33 cellular contexts compared by ENCODE assay signal in the genomic region with DNA sequence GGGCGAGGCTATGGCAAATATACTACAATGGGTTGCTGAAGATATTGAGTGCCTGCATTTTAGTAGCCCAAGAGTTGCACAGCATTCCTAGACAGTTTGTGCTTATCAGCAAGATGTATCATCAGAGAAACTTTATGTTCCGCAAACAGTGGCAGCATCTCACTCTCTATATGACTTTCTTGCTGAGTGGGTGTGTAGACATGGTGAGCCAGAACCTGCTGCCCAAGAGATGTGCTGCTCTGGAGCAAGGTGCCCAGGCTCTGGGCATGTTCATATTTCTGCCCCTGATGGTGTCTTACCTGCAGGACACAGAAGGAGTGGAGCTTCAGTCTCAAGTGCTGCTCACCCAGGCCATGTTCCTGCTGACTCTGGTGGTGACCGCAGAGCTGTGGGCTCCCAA. TPM values are rescaled to one million over a fixed set of nuclear protein-coding genes. Genes with fewer than 3 reads are reported as not detected.
A peak's percentile ranks its signal among the peaks of the same experiment; 100 is the strongest.
DNase-seq lines count a peak whose midpoint lies in the region; ATAC-seq, FAIRE-seq and TF ChIP-seq lines count a peak whose summit lies in the region.
"Had no signal": no experiment of that assay in that cellular context is flagged by ENCODE, and none has a peak within 500 bp of the region (broad histone marks: within the 10 kb centered on the region; RNA-seq: fewer than 3 reads in every experiment).

No MANE protein-coding gene starts in this region.

- CTCF ChIA-PET in GM12878 (lab: Yijun Ruan, JAX) = interaction anchor here (0.6 to 1.1 kb wide), 4 partner anchors 45 to 297 kb away, joined by 3 to 4 read pairs (median 3); no protein-coding TSS in a partner anchor

- no peaks in the 10 kb centered on the region for H3K79me2 ChIP-seq in GM12878 (ENCODE audit: control insufficient read depth, insufficient read depth, low read length)

- BruUV-seq in GM12878 (replicated peaks; lab: Mats Ljungman, UMichigan) = no TSS peak

- no peak overlapping the region for H3K9ac ChIP-seq in GM12878 (ENCODE audit: control insufficient read depth, insufficient read depth, low read length)
- H3K9ac ChIP-seq: KMS-11 had no signal

- H3K36me3 ChIP-seq in H7 (replicated peaks; ENCODE audit: control insufficient read depth, insufficient read depth, low read length) (no peaks in the 10 kb centered on the region), GM12878 (ENCODE audit: control insufficient read depth in 2 of 2, insufficient read depth in 2 of 2, low read length in 1 of 2) (no peaks in the 10 kb centered on the region)
- H3K36me3 ChIP-seq: HAP-1 had no signal

- FAIRE-seq in GM12878 (lab: Jason Lieb, UNC) = no peak

- TF ChIP-seq EP300 in GM12878 (IDR thresholded peaks at IDR 0.05; ENCODE audit: borderline replicate concordance in 1 of 2, control insufficient read depth in 1 of 2, low read depth in 2 of 2, low read length in 2 of 2) = no peak

- RAD21 ChIA-PET in GM12878 (lab: Charles Lee; ENCODE audit: unreplicated experiment) = no interaction called here

- H3K4me2 ChIP-seq in GM12878 (ENCODE audit: control insufficient read depth, insufficient read depth) = peak overlapping the region; percentile 39
- H3K4me2 ChIP-seq: GM23338, KMS-11 had no signal

- H3K27ac ChIP-seq in GM12878 (ENCODE audit: control insufficient read depth, insufficient read depth) = no peak overlapping the region
- H3K27ac ChIP-seq: 22Rv1, HL-60, KMS-11, RWPE1, SK-N-MC had no signal

- WGBS in GM12878 (ENCODE audit: insufficient coverage, insufficient replicate concordance, low lambda C conversion rate, missing lambda C conversion rate) = 48% methylated on average over 3 of the region's 3 CpGs

- peaks cover 2 to 3% of the 10 kb centered on the region in 2 donors for H3K36me3 Mint-ChIP-seq in activated T-cell treated with anti-CD3 and anti-CD28 coated beads, Interleukin-2, amount 50 U/mL, for 72 hours (ENCODE audit: insufficient read depth in 2 of 2)
- H3K36me3 Mint-ChIP-seq in activated T-cell treated with anti-CD3 and anti-CD28 coated beads, Interleukin-2, amount 50 U/mL, for 4 hours (ENCODE audit: insufficient read depth) = no peaks in the 10 kb centered on the region
- peaks cover 2% of the 10 kb centered on the region for H3K36me3 Mint-ChIP-seq in chondrocyte (ENCODE audit: low read depth)
- H3K36me3 Mint-ChIP-seq: IgD-negative memory B cell had no signal

- peak; percentile 41 to 61 for ATAC-seq in activated T-cell treated with anti-CD3 and anti-CD28 coated beads, Interleukin-2, amount 50 U/mL, for 72 hours (replicated peaks in 1 of 2)
- ATAC-seq in activated T-cell treated with anti-CD3 and anti-CD28 coated beads, Interleukin-2, amount 50 U/mL, for 4 hours = no peak
- peak; percentile 35 for ATAC-seq in GM12878
- ATAC-seq: GM23338, Panc1 had no signal

- peaks cover 15% of the 10 kb centered on the region for H3K4me1 ChIP-seq in GM12878 (ENCODE audit: control insufficient read depth, insufficient read depth, low read length)
- H3K4me1 ChIP-seq: HAP-1 had no signal

- H3K9me3 Mint-ChIP-seq in activated T-cell treated with anti-CD3 and anti-CD28 coated beads, Interleukin-2, amount 50 U/mL, for 72 hours = peaks cover 3 to 5% of the 10 kb centered on the region in 2 donors
- H3K9me3 Mint-ChIP-seq in activated T-cell treated with anti-CD3 and anti-CD28 coated beads, Interleukin-2, amount 50 U/mL, for 4 hours = peaks cover 7% of the 10 kb centered on the region
- peaks cover 8% of the 10 kb centered on the region for H3K9me3 Mint-ChIP-seq in chondrocyte (ENCODE audit: low read depth)
- H3K9me3 Mint-ChIP-seq: HFFc6 had no signal

- H3K27ac Mint-ChIP-seq in activated T-cell treated with anti-CD3 and anti-CD28 coated beads, Interleukin-2, amount 50 U/mL, for 72 hours = no peak overlapping the region
- H3K27ac Mint-ChIP-seq in chondrocyte (ENCODE audit: unreplicated experiment) = no peak overlapping the region
- H3K27ac Mint-ChIP-seq: CD4-positive, alpha-beta memory T cell; GM23338; HFFc6; IgD-negative memory B cell had no signal

- H3K4me3 Mint-ChIP-seq in activated T-cell treated with anti-CD3 and anti-CD28 coated beads, Interleukin-2, amount 50 U/mL, for 72 hours = no peak overlapping the region
- H3K4me3 Mint-ChIP-seq in activated T-cell treated with anti-CD3 and anti-CD28 coated beads, Interleukin-2, amount 50 U/mL, for 4 hours = no peak overlapping the region
- no peak overlapping the region for H3K4me3 Mint-ChIP-seq in chondrocyte (ENCODE audit: unreplicated experiment)
- H3K4me3 Mint-ChIP-seq: CD4-positive, alpha-beta memory T cell; GM23338; HFFc6; IgD-negative memory B cell had no signal

- SMC1A ChIA-PET in GM12878 (lab: Charles Lee; ENCODE audit: uncharacterized antibody, unreplicated experiment) = interaction anchor here (1.3 kb wide), 1 partner anchor 298 kb away, joined by 3 read pairs; no protein-coding TSS in a partner anchor

- peaks cover 13% of the 10 kb centered on the region for H3K27me3 Mint-ChIP-seq in activated T-cell treated with anti-CD3 and anti-CD28 coated beads, Interleukin-2, amount 50 U/mL, for 72 hours (ENCODE audit: low read depth)
- peaks cover 6% of the 10 kb centered on the region for H3K27me3 Mint-ChIP-seq in activated T-cell treated with anti-CD3 and anti-CD28 coated beads, Interleukin-2, amount 50 U/mL, for 4 hours (ENCODE audit: low read depth)
- peaks cover 19% of the 10 kb centered on the region for H3K27me3 Mint-ChIP-seq in chondrocyte (ENCODE audit: low read depth)
- H3K27me3 Mint-ChIP-seq: IgD-negative memory B cell had no signal

- intact Hi-C loops in GM12878 (cut with micrococcal nuclease; ENCODE audit: unreplicated experiment) = no loop called here

- no peaks in the 10 kb centered on the region for H3K27me3 ChIP-seq in H7 (ENCODE audit: control insufficient read depth, insufficient read depth, low read length)
- no peaks in the 10 kb centered on the region for H3K27me3 ChIP-seq in GM12878 (replicated peaks in 1 of 2; ENCODE audit: control insufficient read depth in 2 of 2, insufficient read depth in 2 of 2, low read length in 1 of 2)

- no peak for TF ChIP-seq POLR2A in GM12878 (IDR thresholded peaks at IDR 0.05; ENCODE audit: low read depth, low read length)

- peaks cover 6% of the 10 kb centered on the region; the same call in 2 of the 3 replicates for H3K9me3 ChIP-seq in GM12878 (replicated peaks; ENCODE audit: control insufficient read depth, insufficient read depth, low read length)
- H3K9me3 ChIP-seq: HAP-1 had no signal

- POLR2A ChIA-PET in GM12878 (lab: Charles Lee) = no interaction called here

- H3K4me1 Mint-ChIP-seq in activated T-cell treated with anti-CD3 and anti-CD28 coated beads, Interleukin-2, amount 50 U/mL, for 72 hours (ENCODE audit: low read depth) = no peaks in the 10 kb centered on the region
- H3K4me1 Mint-ChIP-seq in activated T-cell treated with anti-CD3 and anti-CD28 coated beads, Interleukin-2, amount 50 U/mL, for 4 hours (ENCODE audit: low read depth) = no peaks in the 10 kb centered on the region
- no peaks in the 10 kb centered on the region for H3K4me1 Mint-ChIP-seq in chondrocyte (ENCODE audit: low read depth)

- H4K20me1 ChIP-seq in GM12878 (ENCODE audit: control insufficient read depth, insufficient read depth) = no peaks in the 10 kb centered on the region

- TF ChIP-seq CTCF in GM12878 (IDR thresholded peaks at IDR 0.05 in 2 of 3, conservative IDR thresholded peaks at IDR 0.05 in 1 of 3; ENCODE audit: control insufficient read depth in 2 of 3, extremely low read depth in 1 of 3, insufficient read depth in 1 of 3, low read depth in 3 of 3, low read length in 3 of 3) (no peak), chondrocyte (IDR thresholded peaks at IDR 0.05) (no peak)

- DNase-seq in activated T-cell treated with anti-CD3 and anti-CD28 coated beads, Interleukin-2, amount 50 U/mL, for 72 hours = no peak
- DNase-seq in activated T-cell treated with anti-CD3 and anti-CD28 coated beads, Interleukin-2, amount 50 U/mL, for 4 hours = no peak
- peak; percentile 0 for DNase-seq in H7
- no peak for DNase-seq in GM12878 (ENCODE audit: low read depth, low spot score)
- no peak for DNase-seq in chondrocyte (ENCODE audit: low spot score)
- DNase-seq in pons (ENCODE audit: low spot score) = no peak
- no peak for DNase-seq in stimulated activated CD4-positive, alpha-beta T cell treated with anti-CD3 and anti-CD28 coated beads, Interleukin-2, amount 100 ng/mL, for 24 hours
- DNase-seq: ACHN; C1 segment of cervical spinal cord; CD4-positive, alpha-beta memory T cell; COR-L47; DMS53; HFFc6; NCI-H1048; NCI-H1417; NCI-H1694; NCI-H2029 treated with DMSO at 0.1 percent for 48 hours; NCI-H2227 treated with DMSO at 0.1 percent for 48 hours; NCI-H526 treated with DMSO at 0.1 percent for 48 hours; SHP77 had no signal

- no peak overlapping the region for H3K4me3 ChIP-seq in H7 (ENCODE audit: insufficient read depth, low read depth, low read length)
- H3K4me3 ChIP-seq in GM12878 = no peak overlapping the region
- H3K4me3 ChIP-seq: GM23338, HAP-1, SK-N-MC had no signal

- in situ Hi-C loops in GM12878 (cut with MboI) = loop anchor here (5.0 to 10.0 kb wide), 2 partner anchors 153 to 346 kb away; partner anchors contain the start of gene NPL

- no peak overlapping the region for H2AFZ ChIP-seq in GM12878 (ENCODE audit: control insufficient read depth, low read depth, low read length)
- H2AFZ ChIP-seq: GM23338 had no signal

- TF ChIP-seq RAD21 in GM12878 (IDR thresholded peaks at IDR 0.05; ENCODE audit: insufficient read depth, low read depth, low read length) = no peak

RNA-seq across cellular contexts. Expression of gene RGSL1, which starts 8.2 kb away (rescaled TPM):
- total RNA-seq in activated T-cell treated with anti-CD3 and anti-CD28 coated beads, Interleukin-2, amount 50 U/mL, for 72 hours = not detected
- total RNA-seq in activated T-cell treated with anti-CD3 and anti-CD28 coated beads, Interleukin-2, amount 50 U/mL, for 4 hours = not detected
- total RNA-seq in H7 (2014; rRNA removed; shearing (Covaris generic)) = not detected in 2 replicates
- not detected in 2 replicates for total RNA-seq in GM12878 (2013; cell fraction: nucleolus; rRNA removed)
- 0.17 and 0.27 TPM in 2 replicates for total RNA-seq in GM12878 (2014; rRNA removed)
- total RNA-seq in GM12878 (2014; rRNA removed; fragmentation: Illumina TruSeq; extraction: Trizol) = 0.27 TPM in 1 of 2 replicates, not detected in the other
- total RNA-seq in GM12878 (2021) = not detected in 2 replicates
- polyA plus RNA-seq in GM12878 (2011; ENCODE audit: low read depth) = not detected
- polyA plus RNA-seq in GM12878 (2011; rRNA removed) = not detected in 2 replicates
- polyA plus RNA-seq in GM12878 (2011; cell fraction: cytosol; rRNA removed) = not detected in 2 replicates
- polyA plus RNA-seq in GM12878 (2011; cell fraction: nucleus; rRNA removed) = not detected in 2 replicates
- polyA plus RNA-seq in GM12878 (2012) = 0.14 TPM in 1 of 2 replicates, not detected in the other
- 0.14 and 0.28 TPM in 2 replicates for polyA plus RNA-seq in GM12878 (2014; fragmentation: Illumina TruSeq; extraction: Trizol)
- polyA plus RNA-seq in GM12878 (2014; fragmentation: Nextera tagmentation; extraction: Ambion mirVana) = not detected
- 0.05 TPM in 1 of 2 replicates, not detected in the other for polyA plus RNA-seq in GM12878 (2014; rRNA removed)
- under 1 TPM in 1 of 2 experiments, not detected in 1; 0.28 TPM for polyA plus RNA-seq in GM12878 (2016; fragmentation: Nextera tagmentation; extraction: Ambion mirVana)
- polyA minus RNA-seq in GM12878 (2011; rRNA and poly(A)+ RNA removed) = not detected in 2 replicates
- not detected in 2 replicates for polyA minus RNA-seq in GM12878 (2011; cell fraction: cytosol; rRNA and poly(A)+ RNA removed)
- not detected in 2 replicates for polyA minus RNA-seq in GM12878 (2011; cell fraction: nucleus; rRNA and poly(A)+ RNA removed)
- not detected in 3 replicates for total RNA-seq in chondrocyte
- total RNA-seq: CD4-positive, alpha-beta memory T cell; Daoy; G401; GM23338; HFFc6; OCI-LY7 had no signal
- polyA plus RNA-seq: GM23338, IgD-negative memory B cell had no signal

RNA-seq across cellular contexts. Expression of gene TEDDM1, which starts 41.3 kb away (rescaled TPM):
- total RNA-seq in activated T-cell treated with anti-CD3 and anti-CD28 coated beads, Interleukin-2, amount 50 U/mL, for 72 hours = not detected
- total RNA-seq in activated T-cell treated with anti-CD3 and anti-CD28 coated beads, Interleukin-2, amount 50 U/mL, for 4 hours = not detected
- not detected in 2 replicates for total RNA-seq in H7 (2014; rRNA removed; shearing (Covaris generic))
- not detected in 2 replicates for total RNA-seq in GM12878 (2013; cell fraction: nucleolus; rRNA removed)
- 0.11 TPM in 1 of 2 replicates, not detected in the other for total RNA-seq in GM12878 (2014; rRNA removed)
- total RNA-seq in GM12878 (2014; rRNA removed; fragmentation: Illumina TruSeq; extraction: Trizol) = not detected in 2 replicates
- total RNA-seq in GM12878 (2021) = not detected in 2 replicates
- not detected for polyA plus RNA-seq in GM12878 (2011; ENCODE audit: low read depth)
- polyA plus RNA-seq in GM12878 (2011; rRNA removed) = not detected in 2 replicates
- not detected in 2 replicates for polyA plus RNA-seq in GM12878 (2011; cell fraction: cytosol; rRNA removed)
- not detected in 2 replicates for polyA plus RNA-seq in GM12878 (2011; cell fraction: nucleus; rRNA removed)
- polyA plus RNA-seq in GM12878 (2012) = 0.05 and 0.10 TPM in 2 replicates
- polyA plus RNA-seq in GM12878 (2014; fragmentation: Illumina TruSeq; extraction: Trizol) = not detected in 2 replicates
- polyA plus RNA-seq in GM12878 (2014; fragmentation: Nextera tagmentation; extraction: Ambion mirVana) = not detected
- not detected in 2 replicates for polyA plus RNA-seq in GM12878 (2014; rRNA removed)
- under 1 TPM in 1 of 2 experiments, not detected in 1; 0.11 TPM for polyA plus RNA-seq in GM12878 (2016; fragmentation: Nextera tagmentation; extraction: Ambion mirVana)
- not detected in 2 replicates for polyA minus RNA-seq in GM12878 (2011; rRNA and poly(A)+ RNA removed)
- not detected in 2 replicates for polyA minus RNA-seq in GM12878 (2011; cell fraction: cytosol; rRNA and poly(A)+ RNA removed)
- not detected in 2 replicates for polyA minus RNA-seq in GM12878 (2011; cell fraction: nucleus; rRNA and poly(A)+ RNA removed)
- total RNA-seq in chondrocyte = not detected in 3 replicates
- total RNA-seq: CD4-positive, alpha-beta memory T cell; Daoy; G401; GM23338; HFFc6; NCI-H460; OCI-LY7 had no signal
- polyA plus RNA-seq: CD4-positive, alpha-beta memory T cell; GM23338 had no signal

RNA-seq across cellular contexts. Expression of gene GLUL, which starts 50.1 kb away (rescaled TPM):
- total RNA-seq in activated T-cell treated with anti-CD3 and anti-CD28 coated beads, Interleukin-2, amount 50 U/mL, for 72 hours = 10 to 100 TPM; 76.6 to 96.1 TPM
- total RNA-seq in activated T-cell treated with anti-CD3 and anti-CD28 coated beads, Interleukin-2, amount 50 U/mL, for 4 hours = 10 to 100 TPM; 34.4 to 52.5 (median 40.5) TPM
- total RNA-seq in H7 (2014; rRNA removed; shearing (Covaris generic)) = 381 and 422 TPM in 2 replicates
- 44.9 and 45.1 TPM in 2 replicates for total RNA-seq in GM12878 (2013; cell fraction: nucleolus; rRNA removed)
- 174 and 183 TPM in 2 replicates for total RNA-seq in GM12878 (2014; rRNA removed)
- 141 TPM in 2 replicates for total RNA-seq in GM12878 (2014; rRNA removed; fragmentation: Illumina TruSeq; extraction: Trizol)
- total RNA-seq in GM12878 (2021) = 172 and 191 TPM in 2 replicates
- polyA plus RNA-seq in GM12878 (2011; ENCODE audit: low read depth) = 42.0 TPM
- polyA plus RNA-seq in GM12878 (2011; rRNA removed) = 1.0 and 2.3 TPM in 2 replicates
- 1.6 and 2.8 TPM in 2 replicates for polyA plus RNA-seq in GM12878 (2011; cell fraction: cytosol; rRNA removed)
- 2.7 and 3.3 TPM in 2 replicates for polyA plus RNA-seq in GM12878 (2011; cell fraction: nucleus; rRNA removed)
- polyA plus RNA-seq in GM12878 (2012) = 79.1 and 86.0 TPM in 2 replicates
- 192 and 194 TPM in 2 replicates for polyA plus RNA-seq in GM12878 (2014; fragmentation: Illumina TruSeq; extraction: Trizol)
- polyA plus RNA-seq in GM12878 (2014; fragmentation: Nextera tagmentation; extraction: Ambion mirVana) = 100 to 1,000 TPM; 166 to 392 TPM
- polyA plus RNA-seq in GM12878 (2014; rRNA removed) = 155 and 160 TPM in 2 replicates
- 100 to 1,000 TPM; 162 TPM for polyA plus RNA-seq in GM12878 (2016; fragmentation: Nextera tagmentation; extraction: Ambion mirVana)
- polyA minus RNA-seq in GM12878 (2011; rRNA and poly(A)+ RNA removed) = 1.2 and 4.8 TPM in 2 replicates
- 1.8 and 2.4 TPM in 2 replicates for polyA minus RNA-seq in GM12878 (2011; cell fraction: cytosol; rRNA and poly(A)+ RNA removed)
- 0.73 and 0.96 TPM in 2 replicates for polyA minus RNA-seq in GM12878 (2011; cell fraction: nucleus; rRNA and poly(A)+ RNA removed)
- total RNA-seq in chondrocyte = 79.1 to 122 TPM (median 94.4 TPM) in 3 replicates
- total RNA-seq: OCI-LY7 had no signal

Comparison
In these comparisons a context has a peak if more than half of its experiments do, and no peak if none do; other contexts are left out.
1. ATAC-seq: peak in activated T-cell treated with anti-CD3 and anti-CD28 coated beads, Interleukin-2, amount 50 U/mL, for 72 hours (2 of 2) and GM12878 (single experiment); none in activated T-cell treated with anti-CD3 and anti-CD28 coated beads, Interleukin-2, amount 50 U/mL, for 4 hours (0 of 2).